ENCODE assay signal across 29 cellular contexts in the genomic region with DNA sequence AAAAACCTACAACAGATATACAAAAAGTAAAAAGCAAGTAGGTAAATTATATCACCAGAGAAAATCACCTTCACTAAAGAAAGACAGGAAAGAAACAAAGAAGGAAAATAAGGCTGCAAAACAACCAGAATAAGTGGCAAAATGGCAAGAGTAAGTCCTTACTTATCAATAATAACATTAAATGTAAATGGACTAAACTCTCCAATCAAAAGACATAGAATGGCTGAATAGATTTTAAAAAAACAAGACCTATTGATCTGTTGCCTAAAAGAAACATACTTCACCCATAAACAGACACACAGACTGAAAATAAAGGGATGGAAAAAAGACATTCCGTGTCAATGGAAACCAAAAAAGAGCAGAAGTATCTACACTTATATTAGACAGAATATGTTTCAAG.
DNase-seq lines count a peak whose midpoint lies in the region; ATAC-seq, FAIRE-seq and TF ChIP-seq lines count a peak whose summit lies in the region.
"Had no signal": no experiment of that assay in that cellular context is flagged by ENCODE, and none has a peak within 500 bp of the region (broad histone marks: within the 10 kb centered on the region; RNA-seq: fewer than 3 reads in every experiment).

No MANE protein-coding gene starts in this region.

- TF ChIP-seq EP300 in K562 (IDR thresholded peaks at IDR 0.05; ENCODE audit: low read length), result no peak

- WGBS in K562 (ENCODE audit: insufficient coverage, low coverage, missing lambda C conversion rate), result 0% methylated on average over 1 of the region's 1 CpG

- H3K27ac ChIP-seq in K562 (ENCODE audit: extremely low read depth, low read depth, low read length), result no peak overlapping the region
- H3K27ac ChIP-seq: 22Rv1; A549; BLaER1; BLaER1 treated with 17β-estradiol and CSF1 and Interleukin-3, amounts not matched to agents 10 nM and 100 nM; C4-2B had no signal

- H3K4me1 ChIP-seq in K562 (replicated peaks in 1 of 2; ENCODE audit: control insufficient read depth in 2 of 2, insufficient read depth in 2 of 2, low read length in 2 of 2), result no peaks in the 10 kb centered on the region
- H3K4me1 ChIP-seq: A549; BE2C; BLaER1; BLaER1 treated with 17β-estradiol and CSF1 and Interleukin-3, amounts not matched to agents 10 nM and 100 nM; Caco-2 had no signal

- no peak overlapping the region for H3K4me3 ChIP-seq in K562
- H3K4me3 ChIP-seq: A549; BLaER1; BLaER1 treated with 17β-estradiol and CSF1 and Interleukin-3, amounts not matched to agents 10 nM and 100 nM had no signal

- intact Hi-C loops in K562 (cut with micrococcal nuclease), result no loop called here

- H3K27me3 ChIP-seq in K562 (ENCODE audit: control insufficient read depth in 2 of 2, insufficient read depth in 2 of 2, low read length in 2 of 2), result no peaks in the 10 kb centered on the region
- H3K27me3 ChIP-seq: BE2C; BLaER1; BLaER1 treated with 17β-estradiol and CSF1 and Interleukin-3, amounts not matched to agents 10 nM and 100 nM had no signal

- H3K9me3 ChIP-seq in K562 (replicated peaks; ENCODE audit: control insufficient read depth, insufficient read depth, low read depth, low read length), result no peaks in the 10 kb centered on the region
- H3K9me3 ChIP-seq: A549, BE2C, BLaER1, Caco-2 had no signal

- POLR2A ChIA-PET in K562 (lab: Yijun Ruan, JAX), result no interaction called here

- no peaks in the 10 kb centered on the region for H3K9me1 ChIP-seq in K562 (ENCODE audit: control insufficient read depth, insufficient read depth, low read length)

- no peaks in the 10 kb centered on the region for H3K36me3 ChIP-seq in K562 (ENCODE audit: control insufficient read depth, insufficient read depth, low read length)
- H3K36me3 ChIP-seq: BE2C; BLaER1; BLaER1 treated with 17β-estradiol and CSF1 and Interleukin-3, amounts not matched to agents 10 nM and 100 nM had no signal

- no TSS peak for BruUV-seq in K562 (replicated peaks; lab: Mats Ljungman, UMichigan)

- no peak for DNase-seq in K562 (ENCODE audit: extremely low read depth in 1 of 4, low spot score in 3 of 4)
- DNase-seq: 8988T; ACHN; AML-193; BE2C; C1 segment of cervical spinal cord; Caco-2; Calu3; CD4-positive, alpha-beta memory T cell; CD4-positive, alpha-beta T cell; CD4-positive, CD25-positive, alpha-beta regulatory T cell; CD8-positive, alpha-beta memory T cell; CD8-positive, alpha-beta T cell; COR-L47; DMS 273 treated with DMSO at 0.1 percent for 48 hours; DMS153; DMS53; DMS79; DMS79 treated with DMSO at 0.1 percent for 48 hours; DND-41; EL had no signal

- H3K79me2 ChIP-seq in K562 (ENCODE audit: control insufficient read depth, insufficient read depth, low read length), result no peaks in the 10 kb centered on the region

- CTCF ChIA-PET in K562 (lab: Yijun Ruan, JAX; ENCODE audit: low intra/inter-chr PET ratio), result no interaction called here

- TF ChIP-seq RAD21 in K562 (CRISPR knock-in tag; conservative IDR thresholded peaks at IDR 0.05 in 1 of 2, IDR thresholded peaks at IDR 0.05 in 1 of 2), result no peak

- no peak for TF ChIP-seq CTCF in K562 (IDR thresholded peaks at IDR 0.05 in 2 of 3, conservative IDR thresholded peaks at IDR 0.05 in 1 of 3; ENCODE audit: insufficient read depth in 2 of 3, low read depth in 1 of 3, low read length in 3 of 3)

- FAIRE-seq in K562 (lab: Jason Lieb, UNC), result no peak
- FAIRE-seq: A204.1, A549, D721Med had no signal

- no peak overlapping the region for H3K9ac ChIP-seq in K562 (ENCODE audit: insufficient read depth in 1 of 2, low read depth in 2 of 2, low read length in 2 of 2)
- H3K9ac ChIP-seq: BLaER1; BLaER1 treated with 17β-estradiol and CSF1 and Interleukin-3, amounts not matched to agents 10 nM and 100 nM had no signal

- in situ Hi-C loops in K562 (cut with MboI), result no loop called here

- ATAC-seq in K562, result no peak
- no peak for ATAC-seq in GM21529 (IDR thresholded peaks at IDR 0.05; ENCODE audit: unreplicated experiment)
- ATAC-seq: A549; CD8-positive, alpha-beta T cell had no signal

- H4K20me1 ChIP-seq in K562 (replicated peaks; ENCODE audit: control insufficient read depth, insufficient read depth, low read length), result no peaks in the 10 kb centered on the region
- H4K20me1 ChIP-seq: BLaER1; BLaER1 treated with 17β-estradiol and CSF1 and Interleukin-3, amounts not matched to agents 10 nM and 100 nM had no signal

- no peak for TF ChIP-seq POLR2A in K562 (conservative IDR thresholded peaks at IDR 0.05)

- no peak overlapping the region for H2AFZ ChIP-seq in K562 (ENCODE audit: low read depth, low read length)

- H3K4me2 ChIP-seq in K562 (ENCODE audit: insufficient read depth, low read length), result no peak overlapping the region
- H3K4me2 ChIP-seq: A549; BLaER1; BLaER1 treated with 17β-estradiol and CSF1 and Interleukin-3, amounts not matched to agents 10 nM and 100 nM had no signal

TF ChIP-seq in K562, 482 proteins besides CTCF, POLR2A, EP300 and RAD21:
- TF ChIP-seq ZNF507 (tag; conservative IDR thresholded peaks at IDR 0.05) (peak; percentile 94), HOMEZ (CRISPR knock-in tag; IDR thresholded peaks at IDR 0.05) (no peak)
